Comparison of ENCODE assay signal across 8 cellular contexts in the genomic region with DNA sequence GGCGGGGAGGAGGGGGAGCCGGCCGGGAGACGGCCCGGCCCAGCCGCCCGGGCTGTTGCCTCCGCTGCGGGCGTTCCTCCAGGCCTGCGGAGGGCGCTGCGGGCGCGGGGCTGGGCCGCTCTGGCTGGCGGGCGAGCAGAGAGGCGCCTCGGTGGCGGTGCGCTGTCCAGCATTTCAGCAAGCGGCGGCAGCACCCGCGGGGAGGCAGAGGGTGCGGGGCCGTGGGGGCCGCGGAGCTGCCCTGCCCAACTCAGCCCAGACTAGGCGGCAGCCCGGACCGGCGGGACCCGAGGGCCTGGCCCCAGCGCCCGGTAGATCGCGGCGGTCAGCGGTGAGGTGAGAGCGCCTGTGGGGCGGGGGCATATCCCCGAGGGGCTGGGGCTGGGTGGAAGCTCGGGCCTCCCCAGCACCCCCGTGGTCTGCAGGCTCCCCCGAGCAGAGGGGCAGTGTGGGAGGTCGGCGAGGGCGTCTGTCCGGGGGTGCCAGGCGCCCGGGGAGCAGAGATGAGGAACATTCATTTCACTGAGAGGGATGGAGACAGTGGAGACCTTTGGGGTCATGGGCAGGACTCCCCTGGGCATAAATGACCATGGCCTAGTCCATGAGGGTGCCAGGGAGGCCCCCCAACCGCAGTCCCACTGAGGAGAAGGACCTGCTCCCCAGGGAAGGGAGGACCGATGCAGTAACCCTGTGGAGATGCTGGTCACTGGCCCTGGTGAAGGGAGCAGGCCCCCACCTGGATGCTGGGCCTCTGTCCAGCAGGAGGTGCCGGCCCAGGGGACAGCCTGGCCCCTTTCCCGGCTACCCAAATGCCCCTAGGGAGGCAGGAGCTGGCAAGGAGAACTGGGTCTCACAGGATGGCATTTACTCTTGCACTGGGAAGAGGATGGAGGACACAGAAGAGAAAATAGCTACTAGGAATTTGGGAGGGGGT. TPM values are rescaled to one million over a fixed set of nuclear protein-coding genes. Genes with fewer than 3 reads are reported as not detected.
DNase-seq lines count a peak whose midpoint lies in the region; ATAC-seq, FAIRE-seq and TF ChIP-seq lines count a peak whose summit lies in the region.

A gene with protein sequence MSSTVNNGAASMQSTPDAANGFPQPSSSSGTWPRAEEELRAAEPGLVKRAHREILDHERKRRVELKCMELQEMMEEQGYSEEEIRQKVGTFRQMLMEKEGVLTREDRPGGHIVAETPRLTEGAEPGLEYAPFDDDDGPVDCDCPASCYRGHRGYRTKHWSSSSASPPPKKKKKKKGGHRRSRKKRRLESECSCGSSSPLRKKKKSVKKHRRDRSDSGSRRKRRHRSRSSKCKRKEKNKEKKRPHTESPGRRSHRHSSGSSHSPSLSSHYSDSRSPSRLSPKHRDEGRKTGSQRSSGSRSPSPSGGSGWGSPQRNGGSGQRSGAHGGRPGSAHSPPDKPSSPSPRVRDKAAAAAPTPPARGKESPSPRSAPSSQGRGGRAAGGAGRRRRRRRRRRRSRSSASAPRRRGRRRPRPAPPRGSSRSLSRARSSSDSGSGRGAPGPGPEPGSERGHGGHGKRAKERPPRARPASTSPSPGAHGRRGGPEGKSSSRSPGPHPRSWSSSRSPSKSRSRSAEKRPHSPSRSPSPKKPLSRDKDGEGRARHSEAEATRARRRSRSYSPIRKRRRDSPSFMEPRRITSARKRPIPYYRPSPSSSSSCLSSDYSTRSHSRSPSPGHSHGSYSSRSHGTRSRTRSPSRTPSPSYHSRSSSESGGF (plus strand): TSS at position 165 of the 934 bp plus-strand sequence. CDS start 33,171 bp downstream, outside the sequence.

- ATAC-seq in DND-41 (ENCODE audit: insufficient read depth, low read depth) (peak; percentile 98), HG02798 (IDR thresholded peaks at IDR 0.05; ENCODE audit: poor library complexity, unreplicated experiment) (peak; percentile 76), HG02763 (IDR thresholded peaks at IDR 0.05; ENCODE audit: unreplicated experiment) (no peak)

- no peak within 1 kb of the TSS for H3K27ac ChIP-seq in DND-41 (ENCODE audit: low read length)

- peaks cover 10% of the 10 kb centered on the region; the same call in 1 of the 2 replicates for H4K20me1 ChIP-seq in DND-41 (ENCODE audit: insufficient read depth, low read length)

- H3K27me3 ChIP-seq in DND-41 (ENCODE audit: insufficient read depth, low read length, poor library complexity) (no peaks in the 10 kb centered on the region), bronchial epithelial cell (ENCODE audit: control insufficient read depth, insufficient read depth, low read length) (no peaks in the 10 kb centered on the region)

- H2AFZ ChIP-seq in DND-41 (ENCODE audit: low read depth, low read length), result no peak within 1 kb of the TSS

- H3K36me3 ChIP-seq in DND-41 (ENCODE audit: insufficient read depth, low read length) (no peaks in the 10 kb centered on the region), bronchial epithelial cell (ENCODE audit: control insufficient read depth, insufficient read depth, low read length) (no peaks in the 10 kb centered on the region)

- H3K4me2 ChIP-seq in DND-41 (ENCODE audit: insufficient read depth, low read length), result peak within 1 kb of the TSS; percentile 47; the same call in 1 of the 2 replicates

- H3K79me2 ChIP-seq in DND-41 (ENCODE audit: insufficient read depth, low read length), result no peaks in the 10 kb centered on the region

- H3K4me3 ChIP-seq in DND-41 (ENCODE audit: low read depth in 1 of 2, low read length in 2 of 2), result no peak within 1 kb of the TSS
- H3K4me3 ChIP-seq in bronchial epithelial cell (ENCODE audit: low read depth, low read length), result no peak within 1 kb of the TSS

- DNase-seq in DND-41, result peak; percentile 85
- peak; percentile 61 for DNase-seq in NCI-H2196 treated with DMSO at 0.1 percent for 48 hours (lab: John Stamatoyannopoulos, UW; ENCODE audit: unreplicated experiment)
- peak; percentile 65 to 76 (median 69) for DNase-seq in activated CD4-positive, CD25-positive, alpha-beta regulatory T cell (lab: John Stamatoyannopoulos, UW)
- DNase-seq in bronchial epithelial cell (ENCODE audit: low read depth), result peak; percentile 18
- peak; percentile 70 for DNase-seq in inferior parietal cortex (ENCODE audit: extremely low spot score)
- DNase-seq in stimulated activated CD4-positive, alpha-beta T cell treated with anti-CD3 and anti-CD28 coated beads, Interleukin-12 subunit alpha, Interleukin-12 subunit beta, amount 100 ng/mL, for 48 hours (ENCODE audit: low read depth in 2 of 3, low spot score in 1 of 3), result peak; percentile 67 to 80 (median 78)

- H3K9ac ChIP-seq in DND-41 (ENCODE audit: low read depth, low read length), result no peak within 1 kb of the TSS

- TF ChIP-seq CTCF in DND-41 (IDR thresholded peaks at IDR 0.05; ENCODE audit: borderline replicate concordance, extremely low read depth, low read length, poor library complexity, severe bottlenecking) (peak; percentile 84), bronchial epithelial cell (IDR thresholded peaks at IDR 0.05; ENCODE audit: insufficient read depth, low read length, severe bottlenecking) (peak; percentile 75)

- H3K9me3 ChIP-seq in DND-41 (ENCODE audit: insufficient read depth, low read length, severe bottlenecking), result no peaks in the 10 kb centered on the region

- H3K4me1 ChIP-seq in DND-41 (ENCODE audit: insufficient read depth, low read length), result peaks cover 5% of the 10 kb centered on the region; the same call in 1 of the 2 replicates

- FAIRE-seq in bronchial epithelial cell (lab: Jason Lieb, UNC), result no peak

RNA-seq across cellular contexts. Expression of the gene that starts here (rescaled TPM):
- 0.26 and 0.51 TPM in 2 replicates for total RNA-seq in bronchial epithelial cell

Comparison
In these comparisons a context has a peak if more than half of its experiments do, and no peak if none do; other contexts are left out.
1. Peak in DNase-seq in bronchial epithelial cell; RNA of the gene not detected or under 1 TPM.
2. DNase-seq: peak in every context shown above with its lines; median percentile 85 in DND-41; 78 in stimulated activated CD4-positive, alpha-beta T cell treated with anti-CD3 and anti-CD28 coated beads, Interleukin-12 subunit alpha, Interleukin-12 subunit beta, amount 100 ng/mL, for 48 hours; 70 in inferior parietal cortex; 69 in activated CD4-positive, CD25-positive, alpha-beta regulatory T cell; 61 in NCI-H2196 treated with DMSO at 0.1 percent for 48 hours; 18 in bronchial epithelial cell.